In the genomic region with DNA sequence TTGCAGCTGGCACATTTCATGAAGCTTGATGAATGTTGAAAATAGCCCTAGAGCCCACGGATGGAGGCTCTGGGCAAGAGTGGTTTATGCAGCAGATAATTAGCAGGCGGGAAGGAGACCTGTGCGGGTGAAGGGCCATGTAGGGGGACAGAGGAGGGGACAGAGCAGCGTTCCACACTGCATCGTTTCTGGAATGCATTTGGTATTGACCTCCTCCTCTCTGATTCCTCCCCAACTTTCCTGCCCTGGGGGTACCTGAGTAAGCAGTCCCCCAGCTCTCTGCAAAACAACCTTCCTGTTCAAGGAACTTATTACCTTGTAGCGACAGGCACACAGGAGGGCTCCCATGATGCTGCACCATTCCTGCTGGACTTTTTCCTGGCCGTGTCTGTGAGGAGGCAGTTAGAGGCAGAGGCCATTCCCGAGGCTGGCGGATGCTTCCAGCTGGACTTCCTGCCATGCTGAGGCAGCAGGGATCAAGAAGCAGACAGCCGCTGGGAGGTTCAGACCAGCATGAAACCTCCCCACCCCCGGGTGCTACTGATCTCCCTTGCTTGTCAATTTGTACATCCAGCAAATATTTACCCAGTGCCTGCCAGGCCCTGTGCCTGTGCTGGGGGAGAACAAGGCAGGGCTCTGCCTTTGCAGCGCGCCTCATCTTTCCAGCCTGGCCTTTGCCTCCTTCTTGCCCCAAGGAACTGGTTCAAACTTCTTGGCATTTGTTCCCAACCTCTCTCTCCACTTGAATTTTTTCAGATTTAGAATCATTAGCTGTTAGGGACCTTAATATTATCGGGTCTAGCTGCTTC, we compare ENCODE assay signal across 1 cellular context.
TF ChIP-seq lines count a peak whose summit lies in the region.

No MANE protein-coding gene starts in this region.

TF ChIP-seq in H1, 55 proteins besides CTCF, POLR2A, EP300 and RAD21:
- TF ChIP-seq ZNF274 (IDR thresholded peaks at IDR 0.05; ENCODE audit: borderline replicate concordance, extremely low read depth, low read length) (no peak), CBX8 (IDR thresholded peaks at IDR 0.05; ENCODE audit: borderline replicate concordance, low read depth, low read length) (no peak)
